1 cellular context compared by ENCODE assay signal in genomic region chr1:87977145-87977544, GRCh38.
TF ChIP-seq lines count a peak whose summit lies in the region.

No MANE protein-coding gene starts in this region.

TF ChIP-seq in IMR-90, 13 proteins besides CTCF, POLR2A, EP300 and RAD21 (continued from another document):
- no peak for TF ChIP-seq USF2 (IDR thresholded peaks at IDR 0.05; ENCODE audit: low read depth, low read length)
- no peak for TF ChIP-seq RCOR1 (IDR thresholded peaks at IDR 0.05; ENCODE audit: insufficient replicate concordance, low read length)
- TF ChIP-seq FOS (IDR thresholded peaks at IDR 0.05; ENCODE audit: low read depth, low read length), result no peak
- no peak for TF ChIP-seq NFE2L2 (IDR thresholded peaks at IDR 0.05; ENCODE audit: low read depth, low read length)
- TF ChIP-seq CEBPB (IDR thresholded peaks at IDR 0.05; ENCODE audit: low read depth, low read length), result no peak
- TF ChIP-seq MAFK (IDR thresholded peaks at IDR 0.05; ENCODE audit: low read depth, low read length), result no peak
